18 cellular contexts compared by ENCODE assay signal in the genomic region with DNA sequence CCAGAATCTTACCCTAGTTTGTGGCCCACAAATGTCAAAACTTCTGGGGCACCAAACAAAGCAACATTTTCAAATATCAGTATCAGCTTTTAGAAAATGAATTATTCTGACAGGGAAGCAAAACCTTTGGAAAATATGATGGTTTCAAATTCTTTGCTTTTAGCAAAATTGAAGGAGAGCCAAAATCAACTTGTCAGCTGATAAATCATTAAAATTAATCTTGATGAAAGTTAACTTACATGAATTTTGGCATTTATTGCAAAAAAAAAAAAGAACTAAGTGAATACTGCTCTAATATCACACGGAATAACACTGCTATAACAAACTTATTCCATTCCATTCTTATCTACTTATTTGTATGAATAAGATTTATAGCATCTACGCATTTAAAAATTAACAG.
DNase-seq lines count a peak whose midpoint lies in the region; ATAC-seq, FAIRE-seq and TF ChIP-seq lines count a peak whose summit lies in the region.
"Had no signal": no experiment of that assay in that cellular context is flagged by ENCODE, and none has a peak within 500 bp of the region (broad histone marks: within the 10 kb centered on the region; RNA-seq: fewer than 3 reads in every experiment).

No MANE protein-coding gene starts in this region.

- H3K27me3 Mint-ChIP-seq in osteocyte (ENCODE audit: unreplicated experiment) = no peaks in the 10 kb centered on the region
- H3K27me3 Mint-ChIP-seq: CD4-positive, alpha-beta T cell had no signal

- H3K9me3 Mint-ChIP-seq in osteocyte (ENCODE audit: unreplicated experiment) = no peaks in the 10 kb centered on the region
- H3K9me3 Mint-ChIP-seq: CD4-positive, alpha-beta T cell had no signal

- H3K27ac ChIP-seq in A549 (no peak overlapping the region), PC-3 (ENCODE audit: low read length) (no peak overlapping the region), endothelial cell of umbilical vein (ENCODE audit: insufficient read depth, low read depth, low read length) (no peak overlapping the region), foreskin keratinocyte (no peak overlapping the region)
- H3K27ac ChIP-seq: 22Rv1, C4-2B, GM23248 had no signal

- no peak overlapping the region for H3K4me3 ChIP-seq in A549
- no peak overlapping the region for H3K4me3 ChIP-seq in PC-3 (ENCODE audit: low read length)
- no peak overlapping the region for H3K4me3 ChIP-seq in endothelial cell of umbilical vein (replicated peaks in 1 of 3; ENCODE audit: insufficient read depth in 1 of 3, low read depth in 1 of 3, low read length in 3 of 3)
- no peak overlapping the region for H3K4me3 ChIP-seq in BE2C (ENCODE audit: low read depth, low read length)
- H3K4me3 ChIP-seq: GM23248, HAP-1 had no signal

- intact Hi-C loops in PC-3 (cut with micrococcal nuclease) = loop anchor here (1.0 kb wide), 1 partner anchor 10 kb away; no protein-coding TSS in a partner anchor
- intact Hi-C loops in endothelial cell of umbilical vein (cut with micrococcal nuclease) = no loop called here

- ATAC-seq in A549 (no peak), PC-3 (no peak), foreskin keratinocyte (no peak), HG03159 (IDR thresholded peaks at IDR 0.05; ENCODE audit: unreplicated experiment) (no peak)

- peaks cover 31% of the 10 kb centered on the region for H3K4me1 Mint-ChIP-seq in osteocyte (ENCODE audit: unreplicated experiment)

- no peak for TF ChIP-seq EP300 in A549 (IDR thresholded peaks at IDR 0.05)

- POLR2A ChIA-PET in A549 (lab: Yijun Ruan, JAX) = no interaction called here
- POLR2A ChIA-PET in PC-3 (lab: Charles Lee; ENCODE audit: unreplicated experiment) = no interaction called here
- POLR2A ChIA-PET in endothelial cell of umbilical vein (lab: Charles Lee) = no interaction called here

- H3K79me2 ChIP-seq in PC-3 (ENCODE audit: low read length) (no peaks in the 10 kb centered on the region), endothelial cell of umbilical vein (ENCODE audit: control insufficient read depth, insufficient read depth, low read length) (no peaks in the 10 kb centered on the region)

- H3K9ac ChIP-seq in PC-3 (ENCODE audit: low read length) = no peak overlapping the region
- H3K9ac ChIP-seq in endothelial cell of umbilical vein (replicated peaks; ENCODE audit: extremely low read depth, insufficient read depth, low read length) = no peak overlapping the region
- H3K9ac ChIP-seq: GM23248 had no signal

- H3K36me3 Mint-ChIP-seq in osteocyte (ENCODE audit: unreplicated experiment) = no peaks in the 10 kb centered on the region

- peaks cover 6% of the 10 kb centered on the region; the same call in 1 of the 3 replicates for H3K4me1 ChIP-seq in A549
- H3K4me1 ChIP-seq in PC-3 (ENCODE audit: insufficient read depth, low read length) = peaks cover 24% of the 10 kb centered on the region
- H3K4me1 ChIP-seq in endothelial cell of umbilical vein (ENCODE audit: control insufficient read depth, extremely low read depth, insufficient read depth, low read length) = no peaks in the 10 kb centered on the region
- H3K4me1 ChIP-seq in foreskin keratinocyte = no peaks in the 10 kb centered on the region
- H3K4me1 ChIP-seq in BE2C = no peaks in the 10 kb centered on the region
- H3K4me1 ChIP-seq: Caco-2, HAP-1 had no signal

- dilution Hi-C loops in endothelial cell of umbilical vein (cut with MboI; ENCODE audit: extremely low pct_ligation_motif_present, low sequenced_read_pairs) = no loop called here

- no peak overlapping the region for H3K4me3 Mint-ChIP-seq in osteocyte (ENCODE audit: unreplicated experiment)
- H3K4me3 Mint-ChIP-seq: CD4-positive, alpha-beta T cell had no signal

- H3K9me3 ChIP-seq in A549 (no peaks in the 10 kb centered on the region), PC-3 (ENCODE audit: low read length) (no peaks in the 10 kb centered on the region), endothelial cell of umbilical vein (replicated peaks; ENCODE audit: control insufficient read depth, insufficient read depth, low read length) (no peaks in the 10 kb centered on the region), BE2C (no peaks in the 10 kb centered on the region)
- H3K9me3 ChIP-seq: Caco-2, HAP-1 had no signal

- H3K9me2 ChIP-seq in PC-3 (replicated peaks; ENCODE audit: low read length) = no peaks in the 10 kb centered on the region

- TF ChIP-seq CTCF in A549 (IDR thresholded peaks at IDR 0.05) (no peak), PC-3 (conservative IDR thresholded peaks at IDR 0.05; ENCODE audit: low read depth, low read length) (no peak), endothelial cell of umbilical vein (IDR thresholded peaks at IDR 0.05; ENCODE audit: extremely low read depth in 1 of 2, insufficient read depth in 1 of 2, low read depth in 1 of 2, low read length in 2 of 2) (no peak), osteocyte (IDR thresholded peaks at IDR 0.05) (no peak), foreskin keratinocyte (conservative IDR thresholded peaks at IDR 0.05) (no peak), BE2C (IDR thresholded peaks at IDR 0.05; ENCODE audit: low read depth, low read length) (no peak)

- H3K36me3 ChIP-seq in PC-3 (ENCODE audit: low read depth, low read length) (no peaks in the 10 kb centered on the region), endothelial cell of umbilical vein (ENCODE audit: control insufficient read depth in 2 of 2, extremely low read depth in 1 of 2, insufficient read depth in 2 of 2, low read length in 2 of 2) (no peaks in the 10 kb centered on the region), BE2C (no peaks in the 10 kb centered on the region)
- H3K36me3 ChIP-seq: HAP-1 had no signal

- no TSS peak for BruUV-seq in PC-3 (replicated peaks; lab: Mats Ljungman, UMichigan)
- BruUV-seq in endothelial cell of umbilical vein (replicated peaks; lab: Mats Ljungman, UMichigan) = no TSS peak

- WGBS in A549 (ENCODE audit: missing lambda C conversion rate) = 63% methylated on average over 2 of the region's 2 CpGs

- TF ChIP-seq RAD21 in A549 (conservative IDR thresholded peaks at IDR 0.05 in 1 of 2, IDR thresholded peaks at IDR 0.05 in 1 of 2) = no peak

- TF ChIP-seq POLR2A in A549 (IDR thresholded peaks at IDR 0.05; ENCODE audit: low read length) (no peak), endothelial cell of umbilical vein (IDR thresholded peaks at IDR 0.05; ENCODE audit: low read depth, low read length) (no peak)

- CTCF ChIA-PET in A549 (lab: Yijun Ruan, JAX) (interaction anchor here (2.0 kb wide), 1 partner anchor 17 kb away, joined by 4 read pairs; no protein-coding TSS in a partner anchor), PC-3 (lab: Charles Lee) (no interaction called here), endothelial cell of umbilical vein (lab: Charles Lee) (interaction anchor here (0.7 to 3.4 kb wide), 4 partner anchors 10 to 136 kb away, joined by 3 to 14 read pairs (median 3); no protein-coding TSS in a partner anchor)

- H3K27me3 ChIP-seq in PC-3 (ENCODE audit: low read length) = no peaks in the 10 kb centered on the region
- H3K27me3 ChIP-seq in endothelial cell of umbilical vein (ENCODE audit: control insufficient read depth in 2 of 2, insufficient read depth in 2 of 2, low read length in 2 of 2) = no peaks in the 10 kb centered on the region
- no peaks in the 10 kb centered on the region for H3K27me3 ChIP-seq in foreskin keratinocyte
- no peaks in the 10 kb centered on the region for H3K27me3 ChIP-seq in BE2C

- no peaks in the 10 kb centered on the region for H3F3A ChIP-seq in PC-3 (ENCODE audit: low read length, unreplicated experiment)

- H3K9me1 ChIP-seq in endothelial cell of umbilical vein (replicated peaks; ENCODE audit: control insufficient read depth, extremely low read depth, insufficient read depth, low read length) = no peaks in the 10 kb centered on the region

- no peak for FAIRE-seq in A549 (lab: Jason Lieb, UNC)
- no peak for FAIRE-seq in endothelial cell of umbilical vein (lab: Jason Lieb, UNC)
- FAIRE-seq: D721Med, G401.6, GM12891, GM18507 had no signal

- H3K27ac Mint-ChIP-seq in osteocyte (ENCODE audit: unreplicated experiment) = peak overlapping the region; percentile 47
- H3K27ac Mint-ChIP-seq: CD4-positive, alpha-beta T cell had no signal

- H4K20me1 ChIP-seq in PC-3 (ENCODE audit: low read length) = no peaks in the 10 kb centered on the region
- H4K20me1 ChIP-seq in endothelial cell of umbilical vein (replicated peaks; ENCODE audit: control insufficient read depth, extremely low read depth, insufficient read depth, low read length) = no peaks in the 10 kb centered on the region

- H3K4me2 ChIP-seq in A549 (peak overlapping the region; percentile 8; the same call in 1 of the 3 replicates), PC-3 (ENCODE audit: low read length) (0 out of 2 replicates have a peak overlapping the region, but pooled peaks have one; percentile 3), endothelial cell of umbilical vein (ENCODE audit: insufficient read depth, low read length) (no peak overlapping the region)

- 0 out of 2 replicates have a peak overlapping the region, but pooled peaks have one; percentile 25 for H2AFZ ChIP-seq in PC-3 (ENCODE audit: low read length)
- no peak overlapping the region for H2AFZ ChIP-seq in endothelial cell of umbilical vein (ENCODE audit: low read depth, low read length)
- H2AFZ ChIP-seq: GM23248 had no signal

- DNase-seq in A549 (ENCODE audit: low read depth in 1 of 2, low spot score in 1 of 2) = no peak
- no peak for DNase-seq in PC-3
- DNase-seq in endothelial cell of umbilical vein (ENCODE audit: low read depth, low spot score) = peak; percentile 46
- DNase-seq in osteocyte (ENCODE audit: extremely low spot score, unreplicated experiment) = no peak
- no peak for DNase-seq in foreskin keratinocyte
- DNase-seq in BE2C = no peak
- DNase-seq: ACHN; Caco-2; CD4-positive, alpha-beta T cell; GM23248 had no signal

TF ChIP-seq in A549, 52 proteins besides CTCF, POLR2A, EP300 and RAD21 (continues in another document):
- no peak for TF ChIP-seq ZSCAN20 (CRISPR knock-in tag; IDR thresholded peaks at IDR 0.05)
- TF ChIP-seq CEBPB (IDR thresholded peaks at IDR 0.05) = no peak
- no peak for TF ChIP-seq RNF2 (IDR thresholded peaks at IDR 0.05; ENCODE audit: borderline replicate concordance, low read depth)
- TF ChIP-seq ZNF302 (CRISPR knock-in tag; IDR thresholded peaks at IDR 0.05) = no peak

TF ChIP-seq in endothelial cell of umbilical vein, 7 proteins besides CTCF, POLR2A, EP300 and RAD21:
- TF ChIP-seq POLR2AphosphoS5 (IDR thresholded peaks at IDR 0.05; ENCODE audit: insufficient read depth, low read depth, low read length) (no peak), MYC (IDR thresholded peaks at IDR 0.05; ENCODE audit: low read depth, low read length) (no peak), FOS (IDR thresholded peaks at IDR 0.05; ENCODE audit: borderline replicate concordance, insufficient read depth, low read length) (no peak), EZH2 (IDR thresholded peaks at IDR 0.05; ENCODE audit: borderline replicate concordance, low read depth, low read length, severe bottlenecking) (no peak), JUN (IDR thresholded peaks at IDR 0.05; ENCODE audit: borderline replicate concordance, insufficient read depth, insufficient read length, low read depth) (no peak), GATA2 (IDR thresholded peaks at IDR 0.05; ENCODE audit: insufficient read depth, insufficient read length, low read depth, low read length) (no peak)
- TF ChIP-seq, protein P1, sequence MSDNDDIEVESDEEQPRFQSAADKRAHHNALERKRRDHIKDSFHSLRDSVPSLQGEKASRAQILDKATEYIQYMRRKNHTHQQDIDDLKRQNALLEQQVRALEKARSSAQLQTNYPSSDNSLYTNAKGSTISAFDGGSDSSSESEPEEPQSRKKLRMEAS (IDR thresholded peaks at IDR 0.05; ENCODE audit: insufficient read depth, insufficient read length) = no peak
TF ChIP-seq in endothelial cell of umbilical vein: peak in this region for 0.
